20 cellular contexts compared by ENCODE assay signal in the genomic region with DNA sequence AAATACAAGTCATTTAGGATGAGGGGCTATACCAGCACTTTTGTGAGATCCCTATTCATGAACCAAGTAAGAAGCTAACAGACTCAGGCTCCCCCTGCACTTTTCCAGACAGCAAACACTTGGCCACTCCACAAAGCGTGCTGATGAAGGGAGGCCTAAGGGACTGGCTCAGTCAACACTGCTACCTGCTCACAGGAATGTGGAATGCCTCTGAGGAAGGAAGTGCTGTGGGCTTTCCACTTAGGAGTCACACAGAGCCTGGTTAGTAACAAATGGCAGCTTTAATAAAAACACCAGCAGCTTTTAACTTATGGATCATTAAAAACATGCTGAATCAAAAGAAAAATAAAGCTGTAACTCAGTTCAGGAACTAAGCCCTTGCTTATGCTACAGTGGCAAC. TPM values are rescaled to one million over a fixed set of nuclear protein-coding genes. Genes with fewer than 3 reads are reported as not detected.
DNase-seq lines count a peak whose midpoint lies in the region; ATAC-seq and TF ChIP-seq lines count a peak whose summit lies in the region.
"Had no signal": no experiment of that assay in that cellular context is flagged by ENCODE, and none has a peak within 500 bp of the region (broad histone marks: within the 10 kb centered on the region; RNA-seq: fewer than 3 reads in every experiment).

No MANE protein-coding gene starts in this region.

- CTCF ChIA-PET in GM10248 (lab: Yijun Ruan, JAX): interaction anchor here (1.1 to 1.6 kb wide), 4 partner anchors 9 to 110 kb away, joined by 3 to 5 read pairs (median 3); no protein-coding TSS in a partner anchor

- no peaks in the 10 kb centered on the region for H3K4me1 ChIP-seq in lower lobe of right lung
- H3K4me1 ChIP-seq: A549, Caco-2, HAP-1 had no signal

- peak overlapping the region; percentile 13 for H3K27ac Mint-ChIP-seq in activated T-cell treated with anti-CD3 and anti-CD28 coated beads, Interleukin-2, amount 50 U/mL, for 72 hours
- peak overlapping the region; percentile 2 for H3K27ac Mint-ChIP-seq in endothelial cell (ENCODE audit: unreplicated experiment)
- H3K27ac Mint-ChIP-seq: CD4-positive, alpha-beta T cell had no signal

- H3K4me3 Mint-ChIP-seq in activated T-cell treated with anti-CD3 and anti-CD28 coated beads, Interleukin-2, amount 50 U/mL, for 72 hours: no peak overlapping the region
- no peak overlapping the region for H3K4me3 Mint-ChIP-seq in endothelial cell (ENCODE audit: unreplicated experiment)
- H3K4me3 Mint-ChIP-seq: CD4-positive, alpha-beta T cell had no signal

- TF ChIP-seq CTCF in endothelial cell (IDR thresholded peaks at IDR 0.05; ENCODE audit: unreplicated experiment) (no peak), lower lobe of right lung (IDR thresholded peaks at IDR 0.05) (no peak), GM10248 (IDR thresholded peaks at IDR 0.05; ENCODE audit: control extremely low read depth, extremely low read depth, low read depth, missing control alignments) (no peak)

- H3K27me3 ChIP-seq in lower lobe of right lung (ENCODE audit: low read depth): no peaks in the 10 kb centered on the region

- H3K27me3 Mint-ChIP-seq in activated T-cell treated with anti-CD3 and anti-CD28 coated beads, Interleukin-2, amount 50 U/mL, for 72 hours (ENCODE audit: low read depth): no peaks in the 10 kb centered on the region
- peaks cover 5% of the 10 kb centered on the region for H3K27me3 Mint-ChIP-seq in endothelial cell (ENCODE audit: unreplicated experiment)
- H3K27me3 Mint-ChIP-seq: CD4-positive, alpha-beta T cell had no signal

- no peak for ATAC-seq in activated T-cell treated with anti-CD3 and anti-CD28 coated beads, Interleukin-2, amount 50 U/mL, for 72 hours (replicated peaks in 1 of 2)
- peak; percentile 70 to 79 for ATAC-seq in lower lobe of right lung
- ATAC-seq in HG03342 (IDR thresholded peaks at IDR 0.05; ENCODE audit: unreplicated experiment): no peak
- ATAC-seq in GM18861 (IDR thresholded peaks at IDR 0.05; ENCODE audit: unreplicated experiment): no peak
- ATAC-seq: A549 had no signal

- H3K4me3 ChIP-seq in lower lobe of right lung: no peak overlapping the region
- H3K4me3 ChIP-seq: A549, GM23248, HAP-1 had no signal

- H3K36me3 Mint-ChIP-seq in activated T-cell treated with anti-CD3 and anti-CD28 coated beads, Interleukin-2, amount 50 U/mL, for 72 hours (ENCODE audit: insufficient read depth in 2 of 2): peaks cover 1 to 6% of the 10 kb centered on the region in 2 donors
- H3K36me3 Mint-ChIP-seq in endothelial cell (ENCODE audit: low read depth, unreplicated experiment): peaks cover 20% of the 10 kb centered on the region

- POLR2A ChIA-PET in GM10248 (lab: Yijun Ruan, JAX): interaction anchor here (0.5 kb wide), 1 partner anchor 191 kb away, joined by 5 read pairs; no protein-coding TSS in a partner anchor

- peaks cover under 1% of the 10 kb centered on the region for H3K4me1 Mint-ChIP-seq in activated T-cell treated with anti-CD3 and anti-CD28 coated beads, Interleukin-2, amount 50 U/mL, for 72 hours (ENCODE audit: low read depth)
- peaks cover 16% of the 10 kb centered on the region for H3K4me1 Mint-ChIP-seq in endothelial cell (ENCODE audit: unreplicated experiment)

- no peaks in the 10 kb centered on the region for H3K9me3 Mint-ChIP-seq in activated T-cell treated with anti-CD3 and anti-CD28 coated beads, Interleukin-2, amount 50 U/mL, for 72 hours
- H3K9me3 Mint-ChIP-seq in endothelial cell (ENCODE audit: unreplicated experiment): no peaks in the 10 kb centered on the region
- H3K9me3 Mint-ChIP-seq: CD4-positive, alpha-beta T cell had no signal

- no peak overlapping the region for H3K27ac ChIP-seq in lower lobe of right lung
- H3K27ac ChIP-seq: 22Rv1, A549, C4-2B, GM23248 had no signal

- intact Hi-C loops in lower lobe of right lung (cut with DNase I): no loop called here

- no peak for DNase-seq in activated T-cell treated with anti-CD3 and anti-CD28 coated beads, Interleukin-2, amount 50 U/mL, for 72 hours
- DNase-seq in activated T-cell treated with anti-CD3 and anti-CD28 coated beads, Interleukin-2, amount 50 U/mL, for 1 hour: no peak
- no peak for DNase-seq in endothelial cell (ENCODE audit: low spot score)
- DNase-seq in lower lobe of right lung: no peak
- DNase-seq in GM10248 (ENCODE audit: extremely low spot score): no peak
- DNase-seq: AML-193; Caco-2; CD4-positive, alpha-beta T cell; DMS79; GDM1; GM23248 had no signal

- H3K9me3 ChIP-seq in lower lobe of right lung: no peaks in the 10 kb centered on the region
- H3K9me3 ChIP-seq: A549, Caco-2, HAP-1 had no signal

- peaks cover 83% of the 10 kb centered on the region for H3K36me3 ChIP-seq in lower lobe of right lung

RNA-seq across cellular contexts. Expression of a gene that starts 15.0 kb away (rescaled TPM):
- total RNA-seq in activated T-cell treated with anti-CD3 and anti-CD28 coated beads, Interleukin-2, amount 50 U/mL, for 72 hours: 10 to 100 TPM; 31.6 to 35.4 TPM
- total RNA-seq in endothelial cell (ENCODE audit: unreplicated experiment) (61.5 TPM), lower lobe of right lung (27.0 TPM)

RNA-seq across cellular contexts. Expression of a gene that starts 15.3 kb away (rescaled TPM):
- total RNA-seq in activated T-cell treated with anti-CD3 and anti-CD28 coated beads, Interleukin-2, amount 50 U/mL, for 72 hours: 10 to 100 TPM; 56.8 to 72.6 TPM
- total RNA-seq in endothelial cell (ENCODE audit: unreplicated experiment) (39.4 TPM), lower lobe of right lung (39.8 TPM)

RNA-seq across cellular contexts. Expression of a gene that starts 32.4 kb away (rescaled TPM):
- total RNA-seq in activated T-cell treated with anti-CD3 and anti-CD28 coated beads, Interleukin-2, amount 50 U/mL, for 72 hours: not detected
- total RNA-seq in endothelial cell (ENCODE audit: unreplicated experiment) (not detected), lower lobe of right lung (not detected)
- total RNA-seq: Caco-2, Daoy, GM23248, H4, HT1080 had no signal

Comparison
In these comparisons a context has a peak if more than half of its experiments do, and no peak if none do; other contexts are left out.
1. ATAC-seq: peak in lower lobe of right lung (2 of 2); none in activated T-cell treated with anti-CD3 and anti-CD28 coated beads, Interleukin-2, amount 50 U/mL, for 72 hours (0 of 2), HG03342 (single experiment) and GM18861 (single experiment).